ENCODE assay signal across 8 cellular contexts in the genomic region with DNA sequence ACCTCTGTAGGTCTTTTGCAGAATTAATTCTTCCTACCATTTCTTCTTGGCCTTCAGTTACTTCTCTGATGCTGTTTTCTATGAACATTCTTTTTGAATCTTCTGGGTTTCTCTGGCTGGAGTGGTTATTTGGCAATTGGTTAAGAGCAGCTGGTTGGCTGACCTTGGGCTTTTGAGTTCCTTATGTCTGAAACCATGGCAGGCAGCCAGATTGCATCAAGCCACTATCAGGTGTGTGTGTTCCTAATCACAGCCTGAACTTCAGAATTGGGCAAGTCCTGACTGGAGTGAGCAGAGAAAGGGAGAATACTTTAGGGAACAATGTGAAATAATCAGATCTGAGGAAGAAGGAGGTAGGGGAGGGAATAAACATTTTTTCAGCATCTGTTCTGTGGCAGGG.
DNase-seq lines count a peak whose midpoint lies in the region; ATAC-seq and TF ChIP-seq lines count a peak whose summit lies in the region.
"Had no signal": no experiment of that assay in that cellular context is flagged by ENCODE, and none has a peak within 500 bp of the region (broad histone marks: within the 10 kb centered on the region; RNA-seq: fewer than 3 reads in every experiment).

No MANE protein-coding gene starts in this region.

- H3K4ac ChIP-seq in mesendoderm (ENCODE audit: low read depth, low read length): no peak overlapping the region

- H4K5ac ChIP-seq in mesendoderm (ENCODE audit: low read length): no peak overlapping the region

- H3K4me1 ChIP-seq in ascending aorta: peaks cover 14 to 55% of the 10 kb centered on the region in 2 donors
- H3K4me1 ChIP-seq in thoracic aorta (ENCODE audit: control insufficient read depth in 1 of 2, low read depth in 2 of 2): peaks cover 46 to 79% of the 10 kb centered on the region in 2 donors
- no peaks in the 10 kb centered on the region for H3K4me1 ChIP-seq in mesendoderm (ENCODE audit: control insufficient read depth, low read depth, low read length)

- peaks cover 30 to 50% of the 10 kb centered on the region in 2 donors for H3K4me1 Mint-ChIP-seq in immature natural killer cell

- peak; percentile 43 to 80 for DNase-seq in ascending aorta (ENCODE audit: low spot score in 2 of 2)
- no peak for DNase-seq in immature natural killer cell
- no peak for DNase-seq in thoracic aorta (ENCODE audit: low spot score)
- no peak for DNase-seq in mesendoderm

- no peak overlapping the region for H3K56ac ChIP-seq in mesendoderm (ENCODE audit: low read length)

- no peaks in the 10 kb centered on the region for H3K79me1 ChIP-seq in mesendoderm (ENCODE audit: low read length)

- H4K8ac ChIP-seq in mesendoderm (ENCODE audit: low read depth, low read length): no peak overlapping the region

- intact Hi-C loops in ascending aorta (cut with DNase I): loop anchor here (5.0 kb wide), 1 partner anchor 35 kb away; no protein-coding TSS in a partner anchor

- H3K27ac ChIP-seq in ascending aorta: peak overlapping the region; percentile 27 to 64
- H3K27ac ChIP-seq in thoracic aorta: peak overlapping the region; percentile 4 to 57
- no peak overlapping the region for H3K27ac ChIP-seq in mesendoderm (ENCODE audit: low read depth, low read length)

- H3K36me3 ChIP-seq in ascending aorta: peaks cover 20 to 24% of the 10 kb centered on the region in 2 donors
- H3K36me3 ChIP-seq in thoracic aorta: peaks cover 6% of the 10 kb centered on the region
- H3K36me3 ChIP-seq in mesendoderm (ENCODE audit: control insufficient read depth, insufficient read depth, low read length): no peaks in the 10 kb centered on the region

- H3K9me3 Mint-ChIP-seq in immature natural killer cell: no peaks in the 10 kb centered on the region
- H3K9me3 Mint-ChIP-seq: T-helper 1 cell treated with Interleukin-12 subunit alpha and Interleukin-12 subunit beta and Interleukin-4 antibody, amounts not matched to agents 30 μg/mL and 1 μg/mL, for 36 hours had no signal

- H3K27me3 ChIP-seq in ascending aorta: no peaks in the 10 kb centered on the region
- no peaks in the 10 kb centered on the region for H3K27me3 ChIP-seq in thoracic aorta (replicated peaks; ENCODE audit: insufficient read depth)
- H3K27me3 ChIP-seq in mesendoderm (ENCODE audit: insufficient read depth, low read length, poor library complexity): no peaks in the 10 kb centered on the region

- peak overlapping the region in 1 of 5 donors; percentile 26 for H3K4me3 Mint-ChIP-seq in immature natural killer cell
- H3K4me3 Mint-ChIP-seq: T-helper 1 cell treated with Interleukin-12 subunit alpha and Interleukin-12 subunit beta and Interleukin-4 antibody, amounts not matched to agents 30 μg/mL and 1 μg/mL, for 36 hours had no signal

- H2AK5ac ChIP-seq in mesendoderm (ENCODE audit: low read length): no peak overlapping the region

- ATAC-seq in HG03378 (IDR thresholded peaks at IDR 0.05; ENCODE audit: unreplicated experiment) (peak; percentile 17), thoracic aorta (ENCODE audit: insufficient number of reproducible peaks, low FRiP score, low read depth) (no peak), HG03460 (IDR thresholded peaks at IDR 0.05; ENCODE audit: unreplicated experiment) (no peak), GM21360 (IDR thresholded peaks at IDR 0.05; ENCODE audit: unreplicated experiment) (no peak)

- no peak overlapping the region for H3K18ac ChIP-seq in mesendoderm (ENCODE audit: low read length)

- no peak for TF ChIP-seq CTCF in ascending aorta (IDR thresholded peaks at IDR 0.05)
- no peak for TF ChIP-seq CTCF in thoracic aorta (IDR thresholded peaks at IDR 0.05)

- no peak overlapping the region for H3K9ac ChIP-seq in mesendoderm (ENCODE audit: low read length)

- H2BK5ac ChIP-seq in mesendoderm (ENCODE audit: low read length): no peak overlapping the region

- H2BK15ac ChIP-seq in mesendoderm (replicated peaks; ENCODE audit: low read depth): no peak overlapping the region

- H3K27me3 Mint-ChIP-seq in immature natural killer cell (ENCODE audit: low read depth in 3 of 3): peaks cover 0 to 3% (median 0%) of the 10 kb centered on the region in 3 donors

- no peak overlapping the region for H2BK120ac ChIP-seq in mesendoderm (ENCODE audit: low read depth, low read length)

- H3K9me3 ChIP-seq in ascending aorta (no peaks in the 10 kb centered on the region), thoracic aorta (no peaks in the 10 kb centered on the region)

- peak overlapping the region in 4 of 6 donors; percentile 5 to 65 (median 44) for H3K27ac Mint-ChIP-seq in immature natural killer cell
- H3K27ac Mint-ChIP-seq: T-helper 1 cell treated with Interleukin-12 subunit alpha and Interleukin-12 subunit beta and Interleukin-4 antibody, amounts not matched to agents 30 μg/mL and 1 μg/mL, for 36 hours had no signal

- H3K4me3 ChIP-seq in ascending aorta (no peak overlapping the region), thoracic aorta (no peak overlapping the region), mesendoderm (ENCODE audit: low read length) (no peak overlapping the region)

- H3K23ac ChIP-seq in mesendoderm (ENCODE audit: low read length): no peak overlapping the region

- no peaks in the 10 kb centered on the region for H3K79me2 ChIP-seq in mesendoderm (ENCODE audit: control insufficient read depth, insufficient read depth, low read length)

- H3K4me2 ChIP-seq in mesendoderm (ENCODE audit: low read length): no peak overlapping the region

- H3K36me3 Mint-ChIP-seq in immature natural killer cell: peaks cover 12 to 16% (median 15%) of the 10 kb centered on the region in 3 donors

Comparison
In these comparisons a context has a peak if more than half of its experiments do, and no peak if none do; other contexts are left out.
1. DNase-seq: peak in ascending aorta (2 of 2); none in immature natural killer cell (0 of 3), thoracic aorta (single experiment) and mesendoderm (single experiment).